In genomic region chr7:23273141-23273599, GRCh38 we compare ENCODE assay signal across 1 cellular context.
TF ChIP-seq lines count a peak whose summit lies in the region.

No MANE protein-coding gene starts in this region.

TF ChIP-seq in SK-N-SH, 30 proteins besides CTCF, POLR2A, EP300 and RAD21 (continued from another document):
- TF ChIP-seq PBX3 (IDR thresholded peaks at IDR 0.05) (peak; percentile 45; the same call in 1 of the 2 replicates), SIN3A (IDR thresholded peaks at IDR 0.05; ENCODE audit: borderline replicate concordance, low read depth, low read length) (peak; percentile 81; the same call in 1 of the 2 replicates), ZBTB33 (IDR thresholded peaks at IDR 0.05; ENCODE audit: borderline replicate concordance, low read depth) (no peak), JUND (IDR thresholded peaks at IDR 0.05) (peak; percentile 40; the same call in 1 of the 2 replicates), YY1 (IDR thresholded peaks at IDR 0.05; ENCODE audit: low read depth) (no peak), TCF12 (IDR thresholded peaks at IDR 0.05) (peak; percentile 66), MEF2A (IDR thresholded peaks at IDR 0.05; ENCODE audit: borderline replicate concordance, low read depth) (no peak), RXRA (IDR thresholded peaks at IDR 0.05; ENCODE audit: borderline replicate concordance, low read depth) (no peak; the same call in 1 of the 2 replicates), USF2 (IDR thresholded peaks at IDR 0.05; ENCODE audit: borderline replicate concordance, low read depth, low read length) (no peak), FOSL2 (IDR thresholded peaks at IDR 0.05; ENCODE audit: borderline replicate concordance, low read depth) (peak; percentile 55; the same call in 1 of the 2 replicates), MXI1 (IDR thresholded peaks at IDR 0.05; ENCODE audit: low read depth, low read length) (peak; percentile 66; the same call in 1 of the 2 replicates), TEAD4 (IDR thresholded peaks at IDR 0.05; ENCODE audit: borderline replicate concordance, insufficient read depth) (no peak), SMC3 (IDR thresholded peaks at IDR 0.05; ENCODE audit: low read depth, low read length) (peak; percentile 87)
